ENCODE assay signal across 8 cellular contexts in genomic region chr17:81254955-81255717, GRCh38. TPM values are rescaled to one million over a fixed set of nuclear protein-coding genes. Genes with fewer than 3 reads are reported as not detected.
DNase-seq lines count a peak whose midpoint lies in the region; ATAC-seq and TF ChIP-seq lines count a peak whose summit lies in the region.

No MANE protein-coding gene starts in this region.

- no peak overlapping the region for H2BK120ac ChIP-seq in neuronal stem cell (ENCODE audit: low read depth, low read length)

- H3K36me3 Mint-ChIP-seq in T-cell = peaks cover 17% of the 10 kb centered on the region

- H3K4me3 ChIP-seq in LNCaP clone FGC (ENCODE audit: low read depth, low read length) (no peak overlapping the region), SK-N-MC (peak overlapping the region; percentile 74), neuronal stem cell (ENCODE audit: low read length in 2 of 2) (no peak overlapping the region)

- no peaks in the 10 kb centered on the region for H3K36me3 ChIP-seq in SK-N-MC (ENCODE audit: insufficient read depth, low read length)
- H3K36me3 ChIP-seq in neuronal stem cell (replicated peaks in 1 of 2; ENCODE audit: control insufficient read depth in 2 of 2, insufficient read depth in 2 of 2, low read length in 2 of 2) = peaks cover 7 to 26% of the 10 kb centered on the region in 2 donors

- H3K4ac ChIP-seq in neuronal stem cell (ENCODE audit: low read length) = no peak overlapping the region

- peaks cover 7 to 13% (median 9%) of the 10 kb centered on the region in 3 donors for H3K4me1 Mint-ChIP-seq in T-cell

- POLR2A ChIA-PET in T-cell (lab: Charles Lee) = no interaction called here

- H2BK15ac ChIP-seq in neuronal stem cell (ENCODE audit: low read length) = no peak overlapping the region

- ATAC-seq in T-cell (replicated peaks in 1 of 4) = no peak

- no peaks in the 10 kb centered on the region for H3K27me3 ChIP-seq in neuronal stem cell (ENCODE audit: control insufficient read depth in 3 of 3, insufficient read depth in 3 of 3, low read depth in 1 of 3, low read length in 3 of 3)

- H3K4me2 ChIP-seq in neuronal stem cell (ENCODE audit: insufficient read depth, low read length, poor library complexity, severe bottlenecking) = no peak overlapping the region

- CTCF ChIA-PET in T-cell (lab: Charles Lee) = interaction anchor here in 1 of 2 donors (0.6 to 1.2 kb wide), 2 partner anchors 230 to 270 kb away, joined by 3 to 6 read pairs; no protein-coding TSS in a partner anchor

- peak; percentile 72 for TF ChIP-seq CTCF in LNCaP clone FGC (IDR thresholded peaks at IDR 0.05; ENCODE audit: control insufficient read depth, extremely low read depth, insufficient read depth)

- H3K14ac ChIP-seq in neuronal stem cell (ENCODE audit: low read length) = peak overlapping the region; percentile 39

- no peaks in the 10 kb centered on the region for H3K9me3 Mint-ChIP-seq in T-cell

- H3K4me1 ChIP-seq in neuronal stem cell (ENCODE audit: control insufficient read depth in 2 of 2, insufficient read depth in 1 of 2, low read depth in 1 of 2, low read length in 2 of 2) = peaks cover 2 to 21% of the 10 kb centered on the region in 2 donors

- H4K91ac ChIP-seq in neuronal stem cell (ENCODE audit: low read depth, low read length, poor library complexity) = no peak overlapping the region

- H4K8ac ChIP-seq in neuronal stem cell (ENCODE audit: low read depth, low read length) = no peak overlapping the region

- no peak overlapping the region for H2BK12ac ChIP-seq in neuronal stem cell (ENCODE audit: low read length)

- H3K4me3 Mint-ChIP-seq in T-cell = no peak overlapping the region

- DNase-seq in AG08395 (ENCODE audit: low spot score) = peak; percentile 82
- DNase-seq in LNCaP clone FGC (ENCODE audit: low read depth) = peak; percentile 94
- no peak for DNase-seq in SK-N-MC (ENCODE audit: low read depth, low spot score)
- DNase-seq in fibroblast of peridontal ligament (ENCODE audit: extremely low read depth) = peak; percentile 54
- no peak for DNase-seq in neuronal stem cell (ENCODE audit: low spot score)
- no peak for DNase-seq in stimulated activated CD8-positive, alpha-beta memory T cell treated with anti-CD3 and anti-CD28 coated beads, Interleukin-4, amount 100 ng/mL, for 48 hours
- DNase-seq in T-cell = no peak
- no peak for DNase-seq in NCI-H1048 (lab: John Stamatoyannopoulos, UW)

- H3K9me3 ChIP-seq in SK-N-MC (ENCODE audit: low read depth, low read length) = no peaks in the 10 kb centered on the region
- H3K9me3 ChIP-seq in neuronal stem cell (replicated peaks in 1 of 2; ENCODE audit: control insufficient read depth in 2 of 2, insufficient read depth in 1 of 2, low read depth in 1 of 2, low read length in 2 of 2) = no peaks in the 10 kb centered on the region

- H2BK5ac ChIP-seq in neuronal stem cell (ENCODE audit: low read length) = no peak overlapping the region

- H3K79me1 ChIP-seq in neuronal stem cell (ENCODE audit: low read depth, low read length) = peaks cover 9% of the 10 kb centered on the region

- no CpG with 5 or more reads among the region's 35 CpGs for WGBS in neuronal stem cell (ENCODE audit: extremely low coverage in 2 of 2, insufficient read length in 2 of 2, insufficient replicate concordance in 1 of 2), 2 donors

- no peak overlapping the region for H3K27ac Mint-ChIP-seq in T-cell

- peak overlapping the region; percentile 78 for H3K18ac ChIP-seq in neuronal stem cell (ENCODE audit: low read length)

- H3K27me3 Mint-ChIP-seq in T-cell = no peaks in the 10 kb centered on the region

- H3K27ac ChIP-seq in SK-N-MC (peak overlapping the region; percentile 78), neuronal stem cell (replicated peaks; ENCODE audit: low read length) (no peak overlapping the region)

- H2AK5ac ChIP-seq in neuronal stem cell (ENCODE audit: low read depth, low read length) = peak overlapping the region; percentile 6

- H3K23ac ChIP-seq in neuronal stem cell (ENCODE audit: low read depth, low read length, poor library complexity) = no peak overlapping the region

- H2AFZ ChIP-seq in neuronal stem cell (ENCODE audit: low read length) = no peak overlapping the region

- H3K9ac ChIP-seq in SK-N-MC (ENCODE audit: insufficient read length) = no peak overlapping the region
- peak overlapping the region; percentile 88 for H3K9ac ChIP-seq in neuronal stem cell (ENCODE audit: low read depth, low read length, poor library complexity)

RNA-seq across cellular contexts. Expression of gene NDUFAF8, which starts 16.0 kb away (rescaled TPM):
- 79.2 TPM for polyA plus RNA-seq in neuronal stem cell (2013, experiment 1 of 2)
- polyA plus RNA-seq in neuronal stem cell (2013, experiment 2 of 2) = 73.1 TPM
- total RNA-seq in T-cell = 10 to 100 TPM; 35.0 to 60.8 (median 51.2) TPM

RNA-seq across cellular contexts. Expression of gene TEPSIN, which starts 16.3 kb away (rescaled TPM):
- 14.7 TPM for polyA plus RNA-seq in neuronal stem cell (2013, experiment 1 of 2)
- 14.2 TPM for polyA plus RNA-seq in neuronal stem cell (2013, experiment 2 of 2)
- total RNA-seq in T-cell = 100 to 1,000 TPM in 3 of 5 donors, 10 to 100 TPM in 2; 73.8 to 169 (median 161) TPM

RNA-seq across cellular contexts. Expression of gene CEP131, which starts 32.4 kb away (rescaled TPM):
- 14.7 TPM for polyA plus RNA-seq in neuronal stem cell (2013, experiment 1 of 2)
- polyA plus RNA-seq in neuronal stem cell (2013, experiment 2 of 2) = 14.1 TPM
- total RNA-seq in T-cell = 10 to 100 TPM in 3 of 5 donors, 1 to 10 TPM in 2; 9.0 to 15.8 (median 11.2) TPM

RNA-seq across cellular contexts. Expression of gene SLC38A10, which starts 40.0 kb away (rescaled TPM):
- polyA plus RNA-seq in neuronal stem cell (2013, experiment 1 of 2) = 7.2 TPM
- 7.3 TPM for polyA plus RNA-seq in neuronal stem cell (2013, experiment 2 of 2)
- total RNA-seq in T-cell = 10 to 100 TPM; 52.8 to 95.2 (median 82.3) TPM

Comparison
In these comparisons a context has a peak if more than half of its experiments do, and no peak if none do; other contexts are left out.
1. DNase-seq: peak in AG08395 (single experiment), LNCaP clone FGC (single experiment) and fibroblast of peridontal ligament (single experiment); none in SK-N-MC (single experiment), neuronal stem cell (single experiment), stimulated activated CD8-positive, alpha-beta memory T cell treated with anti-CD3 and anti-CD28 coated beads, Interleukin-4, amount 100 ng/mL, for 48 hours (single experiment), T-cell (0 of 34) and NCI-H1048 (single experiment).